18 cellular contexts compared by ENCODE assay signal in genomic region chr4:150863456-150863855, GRCh38.
DNase-seq lines count a peak whose midpoint lies in the region; ATAC-seq, FAIRE-seq and TF ChIP-seq lines count a peak whose summit lies in the region.
"Had no signal": no experiment of that assay in that cellular context is flagged by ENCODE, and none has a peak within 500 bp of the region (broad histone marks: within the 10 kb centered on the region; RNA-seq: fewer than 3 reads in every experiment).

No MANE protein-coding gene starts in this region.

- no peak for TF ChIP-seq RAD21 in K562 (CRISPR knock-in tag; conservative IDR thresholded peaks at IDR 0.05 in 1 of 2, IDR thresholded peaks at IDR 0.05 in 1 of 2)

- no peak overlapping the region for H4K91ac ChIP-seq in trophoblast cell (ENCODE audit: low read depth, low read length)

- H3K79me1 ChIP-seq in trophoblast cell (ENCODE audit: low read length): peaks cover 1% of the 10 kb centered on the region

- CTCF ChIA-PET in K562 (lab: Yijun Ruan, JAX; ENCODE audit: low intra/inter-chr PET ratio): no interaction called here

- no peaks in the 10 kb centered on the region for H3K79me2 ChIP-seq in K562 (ENCODE audit: control insufficient read depth, insufficient read depth, low read length)
- no peaks in the 10 kb centered on the region for H3K79me2 ChIP-seq in trophoblast cell (ENCODE audit: control insufficient read depth, insufficient read depth, low read length, poor library complexity)

- intact Hi-C loops in K562 (cut with micrococcal nuclease): loop anchor here (10.0 kb wide), 1 partner anchor 259 kb away; no protein-coding TSS in a partner anchor

- H3K27me3 ChIP-seq in K562 (ENCODE audit: control insufficient read depth in 2 of 2, insufficient read depth in 2 of 2, low read length in 2 of 2) (no peaks in the 10 kb centered on the region), trophoblast cell (ENCODE audit: insufficient read depth, low read length) (no peaks in the 10 kb centered on the region)
- H3K27me3 ChIP-seq: BLaER1 treated with 17β-estradiol and CSF1 and Interleukin-3, amounts not matched to agents 10 nM and 100 nM had no signal

- FAIRE-seq in K562 (lab: Jason Lieb, UNC): no peak
- FAIRE-seq: GM12878, GM18507 had no signal

- no peak for ATAC-seq in K562
- no peak for ATAC-seq in GM21390 (IDR thresholded peaks at IDR 0.05; ENCODE audit: unreplicated experiment)
- no peak for ATAC-seq in GM21515 (IDR thresholded peaks at IDR 0.05; ENCODE audit: unreplicated experiment)
- ATAC-seq: GM12878 had no signal

- no peaks in the 10 kb centered on the region for H4K20me1 ChIP-seq in K562 (replicated peaks; ENCODE audit: control insufficient read depth, insufficient read depth, low read length)
- H4K20me1 ChIP-seq: BLaER1 treated with 17β-estradiol and CSF1 and Interleukin-3, amounts not matched to agents 10 nM and 100 nM had no signal

- no peaks in the 10 kb centered on the region for H3K9me3 ChIP-seq in K562 (replicated peaks; ENCODE audit: control insufficient read depth, insufficient read depth, low read depth, low read length)
- no peaks in the 10 kb centered on the region for H3K9me3 ChIP-seq in trophoblast cell (ENCODE audit: insufficient read depth, low read depth, low read length)
- H3K9me3 ChIP-seq: BLaER1 treated with 17β-estradiol and CSF1 and Interleukin-3, amounts not matched to agents 10 nM and 100 nM had no signal

- no peak overlapping the region for H3K27ac ChIP-seq in K562 (ENCODE audit: extremely low read depth, low read depth, low read length)
- no peak overlapping the region for H3K27ac ChIP-seq in trophoblast cell (ENCODE audit: low read depth, low read length)
- H3K27ac ChIP-seq: BLaER1 treated with 17β-estradiol and CSF1 and Interleukin-3, amounts not matched to agents 10 nM and 100 nM had no signal

- no peak overlapping the region for H3K4me2 ChIP-seq in K562 (ENCODE audit: insufficient read depth, low read length)
- H3K4me2 ChIP-seq in trophoblast cell (ENCODE audit: low read length): no peak overlapping the region
- H3K4me2 ChIP-seq: BLaER1 treated with 17β-estradiol and CSF1 and Interleukin-3, amounts not matched to agents 10 nM and 100 nM had no signal

- no peak overlapping the region for H2AK5ac ChIP-seq in trophoblast cell (ENCODE audit: low read length)

- H3K18ac ChIP-seq in trophoblast cell (ENCODE audit: low read length): no peak overlapping the region

- H3K36me3 ChIP-seq in K562 (ENCODE audit: control insufficient read depth, insufficient read depth, low read length) (peaks cover 18% of the 10 kb centered on the region; the same call in 1 of the 3 replicates), trophoblast cell (ENCODE audit: control insufficient read depth in 1 of 2, insufficient read depth in 2 of 2, low read length in 2 of 2) (no peaks in the 10 kb centered on the region)

- H3K4ac ChIP-seq in trophoblast cell (ENCODE audit: low read depth, low read length): no peak overlapping the region

- POLR2A ChIA-PET in K562 (lab: Yijun Ruan, JAX): no interaction called here

- H2AFZ ChIP-seq in K562 (ENCODE audit: low read depth, low read length): no peak overlapping the region
- H2AFZ ChIP-seq in trophoblast cell (ENCODE audit: insufficient read depth, low read length, poor library complexity): no peak overlapping the region

- no peak overlapping the region for H2BK12ac ChIP-seq in trophoblast cell (ENCODE audit: low read length)

- no peak for TF ChIP-seq POLR2A in K562 (conservative IDR thresholded peaks at IDR 0.05)

- H4K8ac ChIP-seq in trophoblast cell (ENCODE audit: low read depth, low read length): no peak overlapping the region

- H3K9me1 ChIP-seq in K562 (ENCODE audit: control insufficient read depth, insufficient read depth, low read length): no peaks in the 10 kb centered on the region

- DNase-seq in SIG-M5 treated with dmso at 0.1 percent for 504 hours (lab: John Stamatoyannopoulos, UW; ENCODE audit: unreplicated experiment) (peak; percentile 5), SIG-M5 (lab: John Stamatoyannopoulos, UW) (no peak), MV-4-11 (lab: John Stamatoyannopoulos, UW) (peak; percentile 1), K562 (ENCODE audit: extremely low read depth in 1 of 4, low spot score in 3 of 4) (no peak), trophoblast cell (peak; percentile 1 to 34), G401 (ENCODE audit: low spot score) (no peak)
- DNase-seq: 8988T; ACHN; Calu3; CD4-positive, CD25-positive, alpha-beta regulatory T cell; DMS 273 treated with DMSO at 0.1 percent for 48 hours; HCEC 1CT; HFFc6 had no signal

- H3K9ac ChIP-seq in K562 (ENCODE audit: insufficient read depth in 1 of 2, low read depth in 2 of 2, low read length in 2 of 2) (no peak overlapping the region), trophoblast cell (ENCODE audit: low read length) (no peak overlapping the region)
- H3K9ac ChIP-seq: BLaER1 treated with 17β-estradiol and CSF1 and Interleukin-3, amounts not matched to agents 10 nM and 100 nM had no signal

- no peak overlapping the region for H2BK5ac ChIP-seq in trophoblast cell (ENCODE audit: low read depth, low read length, poor library complexity)

- H4K12ac ChIP-seq in trophoblast cell (ENCODE audit: low read depth, low read length): no peak overlapping the region

- BruUV-seq in K562 (replicated peaks; lab: Mats Ljungman, UMichigan): no TSS peak

- H2BK120ac ChIP-seq in trophoblast cell (ENCODE audit: insufficient read depth, low read length, poor library complexity): no peak overlapping the region

- in situ Hi-C loops in K562 (cut with MboI) (loop anchor here (10.0 to 25.0 kb wide), 2 partner anchors 569 to 851 kb away; no protein-coding TSS in a partner anchor), G401 (cut with HindIII; ENCODE audit: low sequenced_read_pairs) (no loop called here)

- TF ChIP-seq EP300 in K562 (IDR thresholded peaks at IDR 0.05; ENCODE audit: low read length): no peak

- 83% methylated on average over 7 of the region's 7 CpGs for WGBS in K562 (ENCODE audit: insufficient coverage, low coverage, missing lambda C conversion rate)
- WGBS in trophoblast cell (ENCODE audit: extremely low coverage, insufficient coverage, insufficient read length): no CpG with 5 or more reads among the region's 7 CpGs

- no peaks in the 10 kb centered on the region for H3K4me1 ChIP-seq in K562 (replicated peaks in 1 of 2; ENCODE audit: control insufficient read depth in 2 of 2, insufficient read depth in 2 of 2, low read length in 2 of 2)
- no peaks in the 10 kb centered on the region for H3K4me1 ChIP-seq in trophoblast cell (ENCODE audit: control insufficient read depth in 1 of 2, insufficient read depth in 2 of 2, low read length in 2 of 2)
- H3K4me1 ChIP-seq: BLaER1 treated with 17β-estradiol and CSF1 and Interleukin-3, amounts not matched to agents 10 nM and 100 nM had no signal

- no peak for TF ChIP-seq CTCF in K562 (IDR thresholded peaks at IDR 0.05 in 2 of 3, conservative IDR thresholded peaks at IDR 0.05 in 1 of 3; ENCODE audit: insufficient read depth in 2 of 3, low read depth in 1 of 3, low read length in 3 of 3)

- H3K23ac ChIP-seq in trophoblast cell (ENCODE audit: low read length): no peak overlapping the region

- H3K4me3 ChIP-seq in K562 (no peak overlapping the region), trophoblast cell (ENCODE audit: low read depth, low read length) (no peak overlapping the region)
- H3K4me3 ChIP-seq: BLaER1 treated with 17β-estradiol and CSF1 and Interleukin-3, amounts not matched to agents 10 nM and 100 nM; GM12878 had no signal

- H3K14ac ChIP-seq in trophoblast cell (ENCODE audit: low read length): no peak overlapping the region

TF ChIP-seq in K562, 482 proteins besides CTCF, POLR2A, EP300 and RAD21:
- no peak for TF ChIP-seq NELFE (IDR thresholded peaks at IDR 0.05; ENCODE audit: insufficient read depth, insufficient read length)
- TF ChIP-seq CEBPB (tag; IDR thresholded peaks at IDR 0.05): peak; percentile 35; the same call in 1 of the 2 replicates
- no peak for TF ChIP-seq NBN (IDR thresholded peaks at IDR 0.05; ENCODE audit: low read depth)

Comparison
In these comparisons a context has a peak if more than half of its experiments do, and no peak if none do; other contexts are left out.
1. DNase-seq: peak in SIG-M5 treated with dmso at 0.1 percent for 504 hours (single experiment), MV-4-11 (single experiment) and trophoblast cell (2 of 2); none in SIG-M5 (single experiment), K562 (0 of 4) and G401 (single experiment).